Comparison of ENCODE assay signal across 18 cellular contexts in the genomic region with DNA sequence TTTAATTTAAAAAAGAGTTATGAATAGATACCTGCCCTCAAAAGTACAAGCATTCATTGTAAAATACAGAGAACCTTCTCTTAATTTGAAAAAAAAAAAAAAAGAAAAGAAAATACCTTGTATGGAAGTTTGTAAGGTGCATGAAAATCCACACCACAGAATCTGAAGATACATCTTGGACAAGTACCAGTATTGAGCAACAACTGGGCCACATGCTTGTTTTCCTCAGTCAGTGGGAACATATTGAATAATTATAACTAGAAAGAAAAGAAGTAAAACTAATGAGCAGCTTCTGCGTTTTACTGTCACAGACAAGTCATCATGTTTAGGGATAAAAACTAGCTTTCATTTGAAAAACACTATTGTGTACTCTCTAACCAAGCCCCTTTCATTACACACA. TPM values are rescaled to one million over a fixed set of nuclear protein-coding genes. Genes with fewer than 3 reads are reported as not detected.
DNase-seq lines count a peak whose midpoint lies in the region; ATAC-seq, FAIRE-seq and TF ChIP-seq lines count a peak whose summit lies in the region.
"Had no signal": no experiment of that assay in that cellular context is flagged by ENCODE, and none has a peak within 500 bp of the region (broad histone marks: within the 10 kb centered on the region; RNA-seq: fewer than 3 reads in every experiment).

No MANE protein-coding gene starts in this region.

- in situ Hi-C loops in gastrocnemius medialis (cut with MboI; ENCODE audit: low sequenced_read_pairs in 4 of 4), result no loop called here

- peak; percentile 24 for FAIRE-seq in GM18507 (lab: Jason Lieb, UNC)

- no peak for TF ChIP-seq CTCF in gastrocnemius medialis (IDR thresholded peaks at IDR 0.05 in 4 of 5, conservative IDR thresholded peaks at IDR 0.05 in 1 of 5)
- no peak for TF ChIP-seq CTCF in GM10266 (IDR thresholded peaks at IDR 0.05; ENCODE audit: control insufficient read depth, insufficient read depth, low read depth, missing control alignments)

- intact Hi-C loops in gastrocnemius medialis (cut with DNase I; ENCODE audit: low total_unique reads), result no loop called here

- peaks cover 2 to 4% of the 10 kb centered on the region in 2 donors for H3K36me3 ChIP-seq in gastrocnemius medialis
- H3K36me3 ChIP-seq: HAP-1, pancreas had no signal

- H3K4me1 ChIP-seq in gastrocnemius medialis, result peaks cover 21% of the 10 kb centered on the region in 2 donors

- peak; percentile 90 for ATAC-seq in gastrocnemius medialis
- ATAC-seq: heart left ventricle had no signal

- no peaks in the 10 kb centered on the region for H3K9me3 ChIP-seq in gastrocnemius medialis
- H3K9me3 ChIP-seq: HAP-1, heart left ventricle, pancreas had no signal

- no peak overlapping the region for H3K4me3 ChIP-seq in gastrocnemius medialis
- H3K4me3 ChIP-seq: HAP-1, heart left ventricle, pancreas had no signal

- peak overlapping the region; percentile 45 to 80 (median 68) for H3K27ac ChIP-seq in gastrocnemius medialis

- H3K27me3 ChIP-seq in gastrocnemius medialis, result no peaks in the 10 kb centered on the region
- H3K27me3 ChIP-seq: heart left ventricle, pancreas had no signal

- no peak for TF ChIP-seq POLR2A in gastrocnemius medialis (IDR thresholded peaks at IDR 0.05)

- DNase-seq in GM18507 (ENCODE audit: extremely low spot score, insufficient read length, low read depth) (no peak), RPMI7951 (ENCODE audit: low read depth) (peak; percentile 22), fibroblast of gingiva (ENCODE audit: low read depth) (peak; percentile 30), gastrocnemius medialis (peak in 1 of 2 donors; percentile 49), KG1 (lab: John Stamatoyannopoulos, UW) (no peak), GM10266 (ENCODE audit: extremely low spot score) (no peak), pons (ENCODE audit: low spot score) (no peak), DMS153 treated with DMSO at 0.1 percent for 48 hours (lab: John Stamatoyannopoulos, UW; ENCODE audit: unreplicated experiment) (no peak)
- DNase-seq: activated CD4-positive, CD25-positive, alpha-beta regulatory T cell; CD4-positive, CD25-positive, alpha-beta regulatory T cell; DND-41; heart left ventricle; kidney glomerular epithelial cell; NCI-H2029; NCI-H82; pancreas; substantia nigra had no signal

RNA-seq across cellular contexts. Expression of a gene that starts 5.9 kb away (rescaled TPM):
- 40.3 and 52.7 TPM in 2 replicates for total RNA-seq in RPMI7951 (2014; rRNA removed; shearing (Covaris generic))
- 10 to 100 TPM; 19.3 to 53.9 (median 35.4) TPM for total RNA-seq in gastrocnemius medialis

RNA-seq across cellular contexts. Expression of a gene that starts 6.4 kb away (rescaled TPM):
- 9.6 and 10.0 TPM in 2 replicates for total RNA-seq in RPMI7951 (2014; rRNA removed; shearing (Covaris generic))
- total RNA-seq in gastrocnemius medialis, result 1 to 10 TPM; 1.0 to 5.0 (median 3.5) TPM

RNA-seq across cellular contexts. Expression of a gene that starts 54.0 kb away (rescaled TPM):
- total RNA-seq in RPMI7951 (2014; rRNA removed; shearing (Covaris generic)), result 15.3 and 23.4 TPM in 2 replicates
- total RNA-seq in gastrocnemius medialis, result 1 to 10 TPM; 1.5 to 6.5 (median 2.1) TPM

Comparison
In these comparisons a context has a peak if more than half of its experiments do, and no peak if none do; other contexts are left out.
1. DNase-seq: peak in RPMI7951 (single experiment) and fibroblast of gingiva (single experiment); none in GM18507 (single experiment), KG1 (single experiment), GM10266 (single experiment), pons (single experiment) and DMS153 treated with DMSO at 0.1 percent for 48 hours (single experiment).